ENCODE assay signal across 26 cellular contexts in the genomic region with DNA sequence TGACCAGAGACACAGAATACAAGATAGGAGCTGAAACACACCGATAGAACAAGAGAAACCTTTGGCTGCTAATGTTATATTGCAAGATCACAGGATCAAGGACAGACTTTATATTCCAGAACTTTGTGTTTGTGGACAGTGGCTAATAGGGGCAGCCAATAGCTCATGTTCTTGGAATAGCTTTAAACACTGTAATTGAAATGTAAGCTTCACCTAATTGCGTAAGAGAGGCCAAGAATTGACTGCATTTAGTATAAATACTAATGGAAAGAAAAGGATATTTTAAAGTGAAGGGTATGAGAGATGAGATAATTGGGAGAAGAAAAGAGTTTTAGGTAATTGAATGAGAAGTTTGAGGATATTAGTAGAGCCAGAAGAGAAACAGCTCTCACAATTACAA.
"Had no signal": no experiment of that assay in that cellular context is flagged by ENCODE, and none has a peak within 500 bp of the region (broad histone marks: within the 10 kb centered on the region; RNA-seq: fewer than 3 reads in every experiment).

No MANE protein-coding gene starts in this region.

- H3K4me1 Mint-ChIP-seq: activated naive CD8-positive, alpha-beta T cell treated with anti-CD3 and anti-CD28 coated beads for 36 hours; naive thymus-derived CD4-positive, alpha-beta T cell; neural progenitor cell had no signal

- H3K4me3 ChIP-seq: ascending aorta, gastroesophageal sphincter, hepatocyte, neural progenitor cell, psoas muscle, spleen, testis, transverse colon had no signal

- H2AFZ ChIP-seq: hepatocyte, neural progenitor cell, parathyroid adenoma had no signal

- H3K4me1 ChIP-seq: ascending aorta, gastroesophageal sphincter, neural progenitor cell, parathyroid adenoma, psoas muscle, spleen, testis, transverse colon had no signal

- H3K36me3 ChIP-seq: ascending aorta, gastroesophageal sphincter, neural progenitor cell, spleen, transverse colon had no signal

- H3K9me3 Mint-ChIP-seq: activated naive CD8-positive, alpha-beta T cell treated with anti-CD3 and anti-CD28 coated beads for 36 hours; neural progenitor cell had no signal

- H3K9me3 ChIP-seq: ascending aorta, gastroesophageal sphincter, psoas muscle, testis, transverse colon had no signal

- H3K36me3 Mint-ChIP-seq: activated naive CD8-positive, alpha-beta T cell treated with anti-CD3 and anti-CD28 coated beads for 36 hours; brain; naive thymus-derived CD4-positive, alpha-beta T cell; neural progenitor cell had no signal

- H3K4me2 ChIP-seq: hepatocyte, neural progenitor cell had no signal

- H3K79me2 ChIP-seq: hepatocyte, parathyroid adenoma had no signal

- H3K27ac ChIP-seq: ascending aorta, gastroesophageal sphincter, hepatocyte, neural progenitor cell, parathyroid adenoma, psoas muscle, spleen, testis, transverse colon, VCaP had no signal

- H3K27ac Mint-ChIP-seq: activated naive CD4-positive, alpha-beta T cell treated with anti-CD3 and anti-CD28 coated beads for 36 hours; activated naive CD8-positive, alpha-beta T cell treated with anti-CD3 and anti-CD28 coated beads for 36 hours; activated T-helper 1 cell treated with anti-CD3 and anti-CD28 coated beads, Interleukin-12 subunit alpha, Interleukin-12 subunit beta, Interleukin-2, Interleukin-4 antibody, amounts not matched to agents 30 ng/mL and 10 ng/mL and 1 ng/mL, durations not matched to agents 14 hours and 24 hours and 36 hours; effector memory CD8-positive, alpha-beta T cell; naive thymus-derived CD4-positive, alpha-beta T cell; neural progenitor cell had no signal

- H3K27me3 Mint-ChIP-seq: activated naive CD8-positive, alpha-beta T cell treated with anti-CD3 and anti-CD28 coated beads for 36 hours; brain; effector memory CD8-positive, alpha-beta T cell; naive thymus-derived CD4-positive, alpha-beta T cell had no signal

- H3K4me3 Mint-ChIP-seq: activated naive CD4-positive, alpha-beta T cell treated with anti-CD3 and anti-CD28 coated beads for 36 hours; activated naive CD8-positive, alpha-beta T cell treated with anti-CD3 and anti-CD28 coated beads for 36 hours; activated T-helper 1 cell treated with anti-CD3 and anti-CD28 coated beads, Interleukin-12 subunit alpha, Interleukin-12 subunit beta, Interleukin-2, Interleukin-4 antibody, amounts not matched to agents 30 ng/mL and 10 ng/mL and 1 ng/mL, durations not matched to agents 14 hours and 24 hours and 36 hours; brain; effector memory CD8-positive, alpha-beta T cell; naive thymus-derived CD4-positive, alpha-beta T cell; neural progenitor cell had no signal

- ATAC-seq: effector memory CD8-positive, alpha-beta T cell; gastroesophageal sphincter; naive thymus-derived CD4-positive, alpha-beta T cell; psoas muscle had no signal

- H3K9ac ChIP-seq: neural progenitor cell, parathyroid adenoma had no signal

- DNase-seq: activated CD4-positive, alpha-beta T cell treated with anti-CD3 and anti-CD28 coated beads for 48 hours; activated CD4-positive, alpha-beta T cell treated with anti-CD3 and anti-CD28 coated beads, Interleukin-2, amount 50 U/mL, for 48 hours; activated CD8-positive, alpha-beta memory T cell treated with anti-CD3 and anti-CD28 coated beads, Interleukin-2, amount 50 U/mL, for 4 hours; activated effector memory CD4-positive, alpha-beta T cell treated with anti-CD3 and anti-CD28 coated beads, Interleukin-2, amount 50 U/mL, for 16 hours; activated naive CD4-positive, alpha-beta T cell treated with anti-CD3 and anti-CD28 coated beads for 36 hours; activated naive CD8-positive, alpha-beta T cell treated with anti-CD3 and anti-CD28 coated beads for 36 hours; activated T-cell treated with anti-CD3 and anti-CD28 coated beads, Interleukin-2, amount 50 U/mL, for 1 hour; cortex of kidney; effector memory CD8-positive, alpha-beta T cell; erythroblast; midbrain; naive thymus-derived CD4-positive, alpha-beta T cell; occipital lobe; psoas muscle; spleen; stimulated activated naive CD4-positive, alpha-beta T cell; testis; transverse colon had no signal

- H3K27me3 ChIP-seq: ascending aorta, gastroesophageal sphincter, hepatocyte, neural progenitor cell, spleen, testis, transverse colon had no signal
